Comparison of ENCODE assay signal across 13 cellular contexts in the genomic region with DNA sequence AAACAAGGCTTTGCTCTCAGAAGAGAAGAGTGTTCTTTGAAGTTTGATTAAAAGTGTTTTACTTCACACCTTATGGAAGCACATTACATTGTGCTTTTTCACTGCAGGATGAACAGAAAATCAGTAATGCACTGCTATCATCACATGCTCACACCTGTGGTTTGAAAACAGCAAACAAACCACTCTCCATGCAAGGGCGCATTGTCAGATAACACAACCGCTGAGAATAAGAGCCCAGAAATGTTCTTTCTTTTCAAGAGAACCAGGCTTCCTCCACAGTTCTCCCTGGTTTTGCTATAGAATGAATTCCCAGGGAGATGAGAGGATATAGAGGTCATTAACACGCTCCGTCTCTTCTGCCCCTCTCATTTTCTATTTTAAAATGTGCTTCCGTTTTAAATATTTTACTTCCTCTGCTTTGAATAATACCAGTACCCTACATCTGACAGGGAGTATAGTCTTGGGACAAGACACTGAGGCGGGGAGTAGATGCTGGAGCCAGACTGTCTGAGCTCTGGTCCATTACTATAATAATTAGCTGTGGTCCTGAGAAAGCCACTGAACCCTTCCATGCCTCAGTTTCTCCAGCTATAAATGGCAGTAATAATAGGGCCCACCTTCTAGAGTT.
DNase-seq lines count a peak whose midpoint lies in the region; ATAC-seq and TF ChIP-seq lines count a peak whose summit lies in the region.
"Had no signal": no experiment of that assay in that cellular context is flagged by ENCODE, and none has a peak within 500 bp of the region (broad histone marks: within the 10 kb centered on the region; RNA-seq: fewer than 3 reads in every experiment).

No MANE protein-coding gene starts in this region.

- H3K36me3 Mint-ChIP-seq in activated B cell treated with CpG ODN at 0.5 μM for 24 hours (ENCODE audit: low read depth) (no peaks in the 10 kb centered on the region), HFFc6 (ENCODE audit: low read depth) (no peaks in the 10 kb centered on the region)

- CTCF ChIA-PET in activated B cell treated with CpG ODN at 0.5 μM for 24 hours (lab: Charles Lee), result interaction anchor here (1.0 to 1.5 kb wide), 3 partner anchors 35 to 97 kb away, joined by 3 to 8 read pairs (median 4); no protein-coding TSS in a partner anchor

- H3K4me1 ChIP-seq in mucosa of descending colon (ENCODE audit: low read depth), result peaks cover 4% of the 10 kb centered on the region
- H3K4me1 ChIP-seq: left lung had no signal

- ATAC-seq in GM21723 (IDR thresholded peaks at IDR 0.05; ENCODE audit: unreplicated experiment) (peak; percentile 46), activated B cell treated with CpG ODN at 0.5 μM for 24 hours (ENCODE audit: low read depth) (peak; percentile 53), mucosa of descending colon (peak; percentile 38), GM19324 (IDR thresholded peaks at IDR 0.05; ENCODE audit: low FRiP score, unreplicated experiment) (no peak)
- ATAC-seq: left lung had no signal

- intact Hi-C loops in activated B cell treated with CpG ODN at 0.5 μM for 24 hours (cut with micrococcal nuclease), result loop anchor here (1.0 to 5.0 kb wide), 4 partner anchors 34 to 72 kb away; partner anchors contain the start of gene CDK5R1
- intact Hi-C loops in mucosa of descending colon (cut with DNase I, micrococcal nuclease), result no loop called here

- no peaks in the 10 kb centered on the region for H3K36me3 ChIP-seq in mucosa of descending colon (ENCODE audit: low read depth)
- H3K36me3 ChIP-seq: left lung had no signal

- DNase-seq in activated B cell treated with CpG ODN at 0.5 μM for 24 hours (no peak), mucosa of descending colon (no peak), HFFc6 (no peak)
- DNase-seq in stimulated activated CD4-positive, alpha-beta T cell treated with anti-CD3 and anti-CD28 coated beads, Interleukin-15, amount 100 ng/mL, for 24 hours, result no peak
- DNase-seq: Calu3, glutamatergic neuron, left lung, NCI-H345, Right ventricle myocardium superior, substantia nigra had no signal

- POLR2A ChIA-PET in activated B cell treated with CpG ODN at 0.5 μM for 24 hours (lab: Charles Lee), result interaction anchor here (1.2 to 1.6 kb wide), 3 partner anchors 35 to 72 kb away, joined by 3 to 16 read pairs (median 5); no protein-coding TSS in a partner anchor

- TF ChIP-seq CTCF in activated B cell treated with CpG ODN at 0.5 μM for 24 hours (IDR thresholded peaks at IDR 0.05) (no peak), mucosa of descending colon (IDR thresholded peaks at IDR 0.05) (no peak), HFFc6 (IDR thresholded peaks at IDR 0.05) (no peak)

- no peaks in the 10 kb centered on the region for H3K9me3 Mint-ChIP-seq in activated B cell treated with CpG ODN at 0.5 μM for 24 hours
- H3K9me3 Mint-ChIP-seq in HFFc6, result no peaks in the 10 kb centered on the region

- H3K4me1 Mint-ChIP-seq in activated B cell treated with CpG ODN at 0.5 μM for 24 hours, result peaks cover 42% of the 10 kb centered on the region
- H3K4me1 Mint-ChIP-seq in HFFc6 (ENCODE audit: low read depth), result no peaks in the 10 kb centered on the region

- H3K27me3 Mint-ChIP-seq in activated B cell treated with CpG ODN at 0.5 μM for 24 hours (no peaks in the 10 kb centered on the region), HFFc6 (ENCODE audit: insufficient read depth) (peaks cover 3% of the 10 kb centered on the region; the same call in 1 of the 2 replicates)

- H3K4me3 Mint-ChIP-seq in activated B cell treated with CpG ODN at 0.5 μM for 24 hours (peak overlapping the region; percentile 48), HFFc6 (no peak overlapping the region)

- H3K4me3 ChIP-seq in GM08714 (ENCODE audit: low read length) (peak overlapping the region; percentile 39; the same call in 1 of the 2 replicates), mucosa of descending colon (no peak overlapping the region)
- H3K4me3 ChIP-seq: left lung had no signal

- H3K27ac Mint-ChIP-seq in activated B cell treated with CpG ODN at 0.5 μM for 24 hours, result peak overlapping the region; percentile 86
- no peak overlapping the region for H3K27ac Mint-ChIP-seq in HFFc6

- H3K9me3 ChIP-seq in mucosa of descending colon, result no peaks in the 10 kb centered on the region
- H3K9me3 ChIP-seq: left lung had no signal
